In the genomic region with DNA sequence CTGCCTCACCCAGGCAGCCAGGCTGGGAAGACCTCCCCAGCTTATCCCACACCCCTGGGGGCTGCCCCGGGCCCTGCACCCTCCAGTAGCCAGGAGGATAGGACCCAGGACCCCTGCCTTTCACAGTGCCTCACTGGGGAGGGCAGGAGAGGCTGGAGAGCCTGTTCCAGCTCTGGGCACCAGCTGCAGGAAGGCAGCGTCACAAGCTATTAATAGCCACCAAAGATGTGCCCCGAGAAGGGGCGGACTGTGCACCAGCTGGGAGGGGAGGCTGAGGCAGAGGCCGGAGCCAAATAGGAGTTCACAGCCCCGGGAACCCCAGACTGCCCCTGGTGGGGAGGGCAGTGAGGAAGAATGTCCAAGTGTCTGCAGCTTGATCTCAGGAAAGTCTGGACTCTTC, we compare ENCODE assay signal across 16 cellular contexts. TPM values are rescaled to one million over a fixed set of nuclear protein-coding genes. Genes with fewer than 3 reads are reported as not detected.
A peak's percentile ranks its signal among the peaks of the same experiment; 100 is the strongest.
DNase-seq lines count a peak whose midpoint lies in the region; ATAC-seq and TF ChIP-seq lines count a peak whose summit lies in the region.
"Had no signal": no experiment of that assay in that cellular context is flagged by ENCODE, and none has a peak within 500 bp of the region (broad histone marks: within the 10 kb centered on the region; RNA-seq: fewer than 3 reads in every experiment).

No MANE protein-coding gene starts in this region.

- ATAC-seq in left ventricle myocardium superior, result peak; percentile 87
- ATAC-seq in psoas muscle, result peak; percentile 89 to 98 (median 96)
- ATAC-seq in GM21737 (IDR thresholded peaks at IDR 0.05; ENCODE audit: unreplicated experiment), result no peak

- POLR2A ChIA-PET in CD8-positive, alpha-beta memory T cell (lab: Charles Lee), result no interaction called here

- H3K4me1 Mint-ChIP-seq in CD8-positive, alpha-beta memory T cell, result peaks cover 68 to 88% (median 84%) of the 10 kb centered on the region in 3 donors

- no peak overlapping the region; a peak in 1 of 20 replicates for H3K4me3 ChIP-seq in BLaER1 treated with 17β-estradiol and CSF1 and Interleukin-3, amounts not matched to agents 10 nM and 100 nM
- H3K4me3 ChIP-seq in CD8-positive, alpha-beta memory T cell (ENCODE audit: low read length), result no peak overlapping the region
- H3K4me3 ChIP-seq in psoas muscle (no peak overlapping the region), prostate gland (no peak overlapping the region)
- H3K4me3 ChIP-seq: PC-9 had no signal

- peaks cover 8 to 63% (median 55%) of the 10 kb centered on the region in 10 experiments for H3K4me1 ChIP-seq in BLaER1 treated with 17β-estradiol and CSF1 and Interleukin-3, amounts not matched to agents 10 nM and 100 nM
- peaks cover 58% of the 10 kb centered on the region for H3K4me1 ChIP-seq in CD8-positive, alpha-beta memory T cell (ENCODE audit: insufficient read depth, low read length)
- peaks cover 10% of the 10 kb centered on the region for H3K4me1 ChIP-seq in psoas muscle
- no peaks in the 10 kb centered on the region for H3K4me1 ChIP-seq in prostate gland (replicated peaks)

- H3K9me3 ChIP-seq in BLaER1 treated with 17β-estradiol and CSF1 and Interleukin-3, amounts not matched to agents 10 nM and 100 nM (replicated peaks in 1 of 11), result no peaks in the 10 kb centered on the region
- H3K9me3 ChIP-seq in CD8-positive, alpha-beta memory T cell (ENCODE audit: low read length), result no peaks in the 10 kb centered on the region
- H3K9me3 ChIP-seq in psoas muscle (no peaks in the 10 kb centered on the region), prostate gland (no peaks in the 10 kb centered on the region)

- no peaks in the 10 kb centered on the region for H3K9me3 Mint-ChIP-seq in CD8-positive, alpha-beta memory T cell
- H3K9me3 Mint-ChIP-seq: CD4-positive, CD25-positive, alpha-beta regulatory T cell had no signal

- H3K36me3 Mint-ChIP-seq in CD8-positive, alpha-beta memory T cell, result peaks cover 3 to 34% (median 16%) of the 10 kb centered on the region in 3 donors

- peaks cover 0 to 79% (median 54%) of the 10 kb centered on the region in 11 experiments; a peak in 16 of 22 replicates for H3K36me3 ChIP-seq in BLaER1 treated with 17β-estradiol and CSF1 and Interleukin-3, amounts not matched to agents 10 nM and 100 nM
- peaks cover 3% of the 10 kb centered on the region for H3K36me3 ChIP-seq in CD8-positive, alpha-beta memory T cell (ENCODE audit: insufficient read depth, low read length)
- H3K36me3 ChIP-seq in psoas muscle (ENCODE audit: insufficient read depth in 1 of 2, low read depth in 1 of 2) (no peaks in the 10 kb centered on the region), prostate gland (no peaks in the 10 kb centered on the region)

- H3K4me3 Mint-ChIP-seq in CD8-positive, alpha-beta memory T cell, result peak overlapping the region in 1 of 7 donors; percentile 78

- TF ChIP-seq CTCF in psoas muscle (IDR thresholded peaks at IDR 0.05), result no peak
- TF ChIP-seq CTCF in prostate gland (IDR thresholded peaks at IDR 0.05), result no peak

- intact Hi-C loops in left ventricle myocardium superior (cut with micrococcal nuclease), result no loop called here
- intact Hi-C loops in psoas muscle (cut with DNase I), result no loop called here
- intact Hi-C loops in prostate gland (cut with DNase I), result loop anchor here (10.0 kb wide), 1 partner anchor 284 kb away; no protein-coding TSS in a partner anchor

- WGBS in psoas muscle, 3 donors, result 23 to 41% (median 35%) methylated on average over 6 of the region's 6 CpGs
- WGBS in prostate gland, result 87% methylated on average over 5 of the region's 6 CpGs

- peaks cover 0 to 96% (median 79%) of the 10 kb centered on the region in 11 experiments; a peak in 17 of 22 replicates for H4K20me1 ChIP-seq in BLaER1 treated with 17β-estradiol and CSF1 and Interleukin-3, amounts not matched to agents 10 nM and 100 nM

- peak overlapping the region in 5 of 8 donors; percentile 54 to 86 (median 68) for H3K27ac Mint-ChIP-seq in CD8-positive, alpha-beta memory T cell

- DNase-seq in CD8-positive, alpha-beta memory T cell, result no peak
- no peak for DNase-seq in left ventricle myocardium superior
- peak in 1 of 2 donors; percentile 69 for DNase-seq in psoas muscle
- no peak for DNase-seq in prostate gland (ENCODE audit: low spot score)
- DNase-seq in mesenteric fat pad (ENCODE audit: low spot score), result no peak
- DNase-seq: ACHN; AML-193; CD4-positive, CD25-positive, alpha-beta regulatory T cell; NCI-H1048; NCI-H146; NCI-H2081; NCI-H748 treated with DMSO at 0.1 percent for 48 hours; PC-9 had no signal

- H3K27me3 ChIP-seq in BLaER1 treated with 17β-estradiol and CSF1 and Interleukin-3, amounts not matched to agents 10 nM and 100 nM, result no peaks in the 10 kb centered on the region
- no peaks in the 10 kb centered on the region for H3K27me3 ChIP-seq in CD8-positive, alpha-beta memory T cell (ENCODE audit: insufficient read depth, low read length, poor library complexity, severe bottlenecking)
- H3K27me3 ChIP-seq in psoas muscle (ENCODE audit: insufficient read depth in 3 of 3, low read length in 2 of 3) (no peaks in the 10 kb centered on the region), prostate gland (replicated peaks; ENCODE audit: insufficient read depth) (no peaks in the 10 kb centered on the region)

- peak overlapping the region in 3 of 11 experiments; percentile 27 to 47 (median 34); a peak in 3 of 22 replicates for H3K27ac ChIP-seq in BLaER1 treated with 17β-estradiol and CSF1 and Interleukin-3, amounts not matched to agents 10 nM and 100 nM
- no peak overlapping the region for H3K27ac ChIP-seq in CD8-positive, alpha-beta memory T cell (ENCODE audit: low read depth, low read length)
- H3K27ac ChIP-seq in psoas muscle (peak overlapping the region; percentile 18), prostate gland (no peak overlapping the region)
- H3K27ac ChIP-seq: KMS-11, PC-9 had no signal

- H3K27me3 Mint-ChIP-seq in CD8-positive, alpha-beta memory T cell, result no peaks in the 10 kb centered on the region

- peak overlapping the region; percentile 31 to 87 (median 72); a peak in 20 of 22 replicates for H3K4me2 ChIP-seq in BLaER1 treated with 17β-estradiol and CSF1 and Interleukin-3, amounts not matched to agents 10 nM and 100 nM
- H3K4me2 ChIP-seq: KMS-11, PC-9 had no signal

- no peak for TF ChIP-seq POLR2A in prostate gland (IDR thresholded peaks at IDR 0.05)

- CTCF ChIA-PET in CD8-positive, alpha-beta memory T cell (lab: Charles Lee), result interaction anchor here (0.7 to 4.9 kb wide), 4 partner anchors 10 to 26 kb away, joined by 4 to 27 read pairs (median 6); no protein-coding TSS in a partner anchor

- H3K9ac ChIP-seq in BLaER1 treated with 17β-estradiol and CSF1 and Interleukin-3, amounts not matched to agents 10 nM and 100 nM, result peak overlapping the region in 5 of 11 experiments; percentile 20 to 59 (median 43); a peak in 7 of 22 replicates
- H3K9ac ChIP-seq: KMS-11 had no signal

RNA-seq across cellular contexts. Expression of gene SBK1, which starts 8.8 kb away (rescaled TPM):
- 1 to 10 TPM; 3.9 to 4.1 TPM for total RNA-seq in CD8-positive, alpha-beta memory T cell
- polyA plus RNA-seq in CD8-positive, alpha-beta memory T cell, result 20.3 TPM
- total RNA-seq in left ventricle myocardium superior (2.8 TPM), psoas muscle (10 to 100 TPM in 2 of 4 donors, 1 to 10 TPM in 2; 2.5 to 20.6 (median 9.2) TPM), prostate gland (1 to 10 TPM; 5.8 to 8.1 TPM), mesenteric fat pad (not detected)
- 1 to 10 TPM; 1.3 to 5.3 (median 1.9) TPM for polyA plus RNA-seq in psoas muscle
